Comparison of ENCODE assay signal across 17 cellular contexts in the genomic region with DNA sequence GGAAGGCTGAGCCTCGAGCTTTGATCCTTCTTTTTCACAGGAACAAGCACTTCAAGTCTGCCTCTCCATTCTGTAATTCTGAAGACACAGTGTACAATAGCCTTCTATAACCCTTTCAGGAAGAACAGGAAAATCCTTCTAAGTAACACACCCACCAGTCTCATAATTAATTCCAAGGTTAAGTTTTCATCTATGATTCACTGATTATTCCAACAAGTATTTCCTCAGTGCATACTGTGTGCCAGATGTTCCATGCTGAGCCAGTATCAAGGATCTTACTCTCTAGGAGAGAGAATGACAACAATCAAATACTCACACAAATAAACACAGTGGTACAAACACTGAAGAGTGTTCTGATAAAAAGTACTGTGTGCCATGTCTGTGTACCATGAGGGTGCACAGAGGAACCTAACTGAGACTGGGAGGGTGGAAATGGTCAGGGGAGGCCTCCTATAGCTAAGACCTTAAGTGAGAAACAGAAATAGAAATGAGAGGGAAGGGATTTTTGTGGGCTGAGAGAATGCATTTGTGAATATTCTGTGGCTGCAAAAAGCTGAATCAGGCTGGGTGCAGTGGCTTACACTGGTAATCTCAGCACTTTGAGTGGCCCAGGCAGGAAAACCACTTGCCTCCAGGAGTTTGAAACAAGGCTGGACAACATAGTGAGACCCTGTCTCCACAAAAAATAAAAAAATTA. TPM values are rescaled to one million over a fixed set of nuclear protein-coding genes. Genes with fewer than 3 reads are reported as not detected.
DNase-seq lines count a peak whose midpoint lies in the region; ATAC-seq, FAIRE-seq and TF ChIP-seq lines count a peak whose summit lies in the region.
"Had no signal": no experiment of that assay in that cellular context is flagged by ENCODE, and none has a peak within 500 bp of the region (broad histone marks: within the 10 kb centered on the region; RNA-seq: fewer than 3 reads in every experiment).

No MANE protein-coding gene starts in this region.

- intact Hi-C loops in K562 (cut with micrococcal nuclease), result no loop called here
- intact Hi-C loops in transverse colon (cut with DNase I; ENCODE audit: low total_unique reads), result no loop called here
- intact Hi-C loops in activated T-helper 2 cell treated with anti-CD3 and anti-CD28 coated beads, Interferon-gamma antibody, Interleukin-2, Interleukin-4, amounts not matched to agents 10 μg/mL and 5 μg/mL and 100 μg/mL, durations not matched to agents 14 hours and 24 hours and 36 hours (cut with micrococcal nuclease), result no loop called here

- peak; percentile 42 for DNase-seq in HFFc6
- DNase-seq in K562 (ENCODE audit: extremely low read depth in 1 of 4, low spot score in 3 of 4), result no peak
- DNase-seq in fibroblast of villous mesenchyme (ENCODE audit: low read depth), result peak; percentile 36
- DNase-seq in transverse colon, result no peak
- DNase-seq in activated T-helper 2 cell treated with anti-CD3 and anti-CD28 coated beads, Interferon-gamma antibody, Interleukin-2, Interleukin-4, amounts not matched to agents 10 μg/mL and 5 μg/mL and 100 μg/mL, durations not matched to agents 14 hours and 24 hours and 36 hours (ENCODE audit: low spot score), result no peak
- DNase-seq in DMS153 (lab: John Stamatoyannopoulos, UW), result no peak
- no peak for DNase-seq in UCSD-AML1 (lab: John Stamatoyannopoulos, UW; ENCODE audit: unreplicated experiment)
- DNase-seq: activated CD4-positive, alpha-beta T cell treated with anti-CD3 and anti-CD28 coated beads, Interleukin-2, amount 50 U/mL, for 48 hours; activated naive CD4-positive, alpha-beta T cell treated with anti-CD3 and anti-CD28 coated beads, Interleukin-2, amount 50 U/mL, for 16 hours; activated T-cell treated with anti-CD3 and anti-CD28 coated beads, Interleukin-2, amount 50 U/mL, for 1 hour; C1 segment of cervical spinal cord; NCI-H1436; NK-92 treated with Interleukin-12 subunit alpha and Interleukin-12 subunit beta, amount 100 ng/mL, for 24 hours; spleen had no signal

- peak overlapping the region; percentile 57 for H3K27ac Mint-ChIP-seq in HFFc6
- H3K27ac Mint-ChIP-seq in activated T-helper 2 cell treated with anti-CD3 and anti-CD28 coated beads, Interferon-gamma antibody, Interleukin-2, Interleukin-4, amounts not matched to agents 10 μg/mL and 5 μg/mL and 100 μg/mL, durations not matched to agents 14 hours and 24 hours and 36 hours, result no peak overlapping the region
- H3K27ac Mint-ChIP-seq: GM23338; natural killer cell treated with Interleukin-12 subunit alpha and Interleukin-12 subunit beta and Interleukin-15 and Interleukin-18, amount 100 ng/mL, for 72 hours had no signal

- no TSS peak for BruUV-seq in K562 (replicated peaks; lab: Mats Ljungman, UMichigan)

- H3K27me3 Mint-ChIP-seq in HFFc6 (ENCODE audit: insufficient read depth), result peaks cover 34% of the 10 kb centered on the region
- H3K27me3 Mint-ChIP-seq in activated T-helper 2 cell treated with anti-CD3 and anti-CD28 coated beads, Interferon-gamma antibody, Interleukin-2, Interleukin-4, amounts not matched to agents 10 μg/mL and 5 μg/mL and 100 μg/mL, durations not matched to agents 14 hours and 24 hours and 36 hours (ENCODE audit: low read depth), result peaks cover 67% of the 10 kb centered on the region

- ATAC-seq in K562, result no peak
- ATAC-seq: GM23338; natural killer cell treated with Interleukin-12 subunit alpha and Interleukin-12 subunit beta and Interleukin-15 and Interleukin-18, amount 100 ng/mL, for 72 hours had no signal

- H3K79me2 ChIP-seq in K562 (ENCODE audit: control insufficient read depth, insufficient read depth, low read length), result no peaks in the 10 kb centered on the region

- no peaks in the 10 kb centered on the region for H4K20me1 ChIP-seq in K562 (replicated peaks; ENCODE audit: control insufficient read depth, insufficient read depth, low read length)

- H3K36me3 Mint-ChIP-seq in HFFc6 (ENCODE audit: low read depth), result no peaks in the 10 kb centered on the region
- H3K36me3 Mint-ChIP-seq in activated T-helper 2 cell treated with anti-CD3 and anti-CD28 coated beads, Interferon-gamma antibody, Interleukin-2, Interleukin-4, amounts not matched to agents 10 μg/mL and 5 μg/mL and 100 μg/mL, durations not matched to agents 14 hours and 24 hours and 36 hours (ENCODE audit: low read depth), result no peaks in the 10 kb centered on the region
- H3K36me3 Mint-ChIP-seq: natural killer cell treated with Interleukin-12 subunit alpha and Interleukin-12 subunit beta and Interleukin-15 and Interleukin-18, amount 100 ng/mL, for 72 hours had no signal

- CTCF ChIA-PET in K562 (lab: Yijun Ruan, JAX; ENCODE audit: low intra/inter-chr PET ratio), result no interaction called here

- no peak overlapping the region; the same call in 1 of the 2 replicates for H3K4me3 Mint-ChIP-seq in HFFc6
- H3K4me3 Mint-ChIP-seq in activated T-helper 2 cell treated with anti-CD3 and anti-CD28 coated beads, Interferon-gamma antibody, Interleukin-2, Interleukin-4, amounts not matched to agents 10 μg/mL and 5 μg/mL and 100 μg/mL, durations not matched to agents 14 hours and 24 hours and 36 hours (ENCODE audit: low read depth), result no peak overlapping the region
- H3K4me3 Mint-ChIP-seq: GM23338; natural killer cell treated with Interleukin-12 subunit alpha and Interleukin-12 subunit beta and Interleukin-15 and Interleukin-18, amount 100 ng/mL, for 72 hours had no signal

- H3K4me1 Mint-ChIP-seq in HFFc6 (ENCODE audit: low read depth), result peaks cover 17% of the 10 kb centered on the region
- H3K4me1 Mint-ChIP-seq in activated T-helper 2 cell treated with anti-CD3 and anti-CD28 coated beads, Interferon-gamma antibody, Interleukin-2, Interleukin-4, amounts not matched to agents 10 μg/mL and 5 μg/mL and 100 μg/mL, durations not matched to agents 14 hours and 24 hours and 36 hours (ENCODE audit: low read depth), result no peaks in the 10 kb centered on the region

- TF ChIP-seq CTCF in HFFc6 (IDR thresholded peaks at IDR 0.05) (no peak), K562 (IDR thresholded peaks at IDR 0.05 in 2 of 3, conservative IDR thresholded peaks at IDR 0.05 in 1 of 3; ENCODE audit: insufficient read depth in 2 of 3, low read depth in 1 of 3, low read length in 3 of 3) (no peak), fibroblast of villous mesenchyme (IDR thresholded peaks at IDR 0.05; ENCODE audit: insufficient read depth, low read depth, low read length) (no peak), transverse colon (IDR thresholded peaks at IDR 0.05) (no peak)

- H3K27me3 ChIP-seq in K562 (ENCODE audit: control insufficient read depth in 2 of 2, insufficient read depth in 2 of 2, low read length in 2 of 2) (peaks cover 2 to 8% of the 10 kb centered on the region in 2 experiments; a peak in 1 of 5 replicates), transverse colon (peaks cover 53% of the 10 kb centered on the region)

- in situ Hi-C loops in K562 (cut with MboI), result loop anchor here (10.0 kb wide), 2 partner anchors 215 to 285 kb away; no protein-coding TSS in a partner anchor
- in situ Hi-C loops in transverse colon (cut with MboI; ENCODE audit: low pct_ligation_motif_present in 1 of 4, low pct_unique_long_range_greater_than_20kb in 1 of 4, low sequenced_read_pairs in 3 of 4), result no loop called here

- POLR2A ChIA-PET in K562 (lab: Yijun Ruan, JAX), result no interaction called here

- no peak overlapping the region for H2AFZ ChIP-seq in K562 (ENCODE audit: low read depth, low read length)
- H2AFZ ChIP-seq: GM23338 had no signal

- 0 out of 2 replicates have a peak overlapping the region, but pooled peaks have one; percentile 1 for H3K4me2 ChIP-seq in K562 (ENCODE audit: insufficient read depth, low read length)
- H3K4me2 ChIP-seq: GM23338 had no signal

- no peaks in the 10 kb centered on the region for H3K9me3 ChIP-seq in K562 (replicated peaks; ENCODE audit: control insufficient read depth, insufficient read depth, low read depth, low read length)
- no peaks in the 10 kb centered on the region for H3K9me3 ChIP-seq in transverse colon
- H3K9me3 ChIP-seq: spleen had no signal

- no peak overlapping the region for H3K4me3 ChIP-seq in K562
- no peak overlapping the region for H3K4me3 ChIP-seq in fibroblast of villous mesenchyme (ENCODE audit: low read depth, low read length)
- no peak overlapping the region for H3K4me3 ChIP-seq in transverse colon
- H3K4me3 ChIP-seq: GM23338, lung, spleen had no signal

- H3K9me3 Mint-ChIP-seq in HFFc6, result no peaks in the 10 kb centered on the region
- H3K9me3 Mint-ChIP-seq in activated T-helper 2 cell treated with anti-CD3 and anti-CD28 coated beads, Interferon-gamma antibody, Interleukin-2, Interleukin-4, amounts not matched to agents 10 μg/mL and 5 μg/mL and 100 μg/mL, durations not matched to agents 14 hours and 24 hours and 36 hours, result no peaks in the 10 kb centered on the region
- H3K9me3 Mint-ChIP-seq: natural killer cell treated with Interleukin-12 subunit alpha and Interleukin-12 subunit beta and Interleukin-15 and Interleukin-18, amount 100 ng/mL, for 72 hours had no signal

- FAIRE-seq in K562 (lab: Jason Lieb, UNC), result no peak

- no peak overlapping the region for H3K9ac ChIP-seq in K562 (ENCODE audit: insufficient read depth in 1 of 2, low read depth in 2 of 2, low read length in 2 of 2)

- no peaks in the 10 kb centered on the region for H3K36me3 ChIP-seq in K562 (ENCODE audit: control insufficient read depth, insufficient read depth, low read length)
- H3K36me3 ChIP-seq in transverse colon, result no peaks in the 10 kb centered on the region
- H3K36me3 ChIP-seq: spleen had no signal

- H3K9me1 ChIP-seq in K562 (ENCODE audit: control insufficient read depth, insufficient read depth, low read length), result no peaks in the 10 kb centered on the region

- TF ChIP-seq POLR2A in K562 (conservative IDR thresholded peaks at IDR 0.05) (no peak), transverse colon (IDR thresholded peaks at IDR 0.05) (no peak)

- H3K27ac ChIP-seq in K562 (ENCODE audit: extremely low read depth, low read depth, low read length) (no peak overlapping the region), transverse colon (no peak overlapping the region)
- H3K27ac ChIP-seq: spleen had no signal

- no peak for TF ChIP-seq RAD21 in K562 (CRISPR knock-in tag; conservative IDR thresholded peaks at IDR 0.05 in 1 of 2, IDR thresholded peaks at IDR 0.05 in 1 of 2)

- TF ChIP-seq EP300 in K562 (IDR thresholded peaks at IDR 0.05; ENCODE audit: low read length), result no peak
- TF ChIP-seq EP300 in transverse colon (IDR thresholded peaks at IDR 0.05; ENCODE audit: low read depth), result no peak

- H3K4me1 ChIP-seq in K562 (replicated peaks in 1 of 2; ENCODE audit: control insufficient read depth in 2 of 2, insufficient read depth in 2 of 2, low read length in 2 of 2) (peaks cover 0 to 3% of the 10 kb centered on the region in 2 experiments; a peak in 2 of 5 replicates), transverse colon (no peaks in the 10 kb centered on the region)
- H3K4me1 ChIP-seq: spleen had no signal

- WGBS in K562 (ENCODE audit: insufficient coverage, low coverage, missing lambda C conversion rate), result 0% methylated on average over 1 of the region's 1 CpG
- 8 to 25% methylated on average over 1 of the region's 1 CpG for whole genome bisulfite sequencing in transverse colon (ENCODE audit: low coverage in 1 of 2), 2 donors

RNA-seq across cellular contexts. Expression of gene MTLN, which starts 7.3 kb away (rescaled TPM):
- 10 to 100 TPM; 82.5 to 99.2 (median 89.9) TPM for total RNA-seq in HFFc6 (2021; fragmentation: NEBNext Ultra II Directional; extraction: Animal tissue kit (Norgen Biotek cat#: 25700))
- 2.4 and 11.8 TPM in 2 replicates for total RNA-seq in K562 (2011; cell fraction: chromatin; rRNA removed; ENCODE audit: low replicate concordance)
- 42.1 and 47.7 TPM in 2 replicates for total RNA-seq in K562 (2011; cell fraction: nucleolus; rRNA removed)
- total RNA-seq in K562 (2011; cell fraction: nucleoplasm; rRNA removed), result 22.4 and 31.6 TPM in 2 replicates
- total RNA-seq in K562 (2014; rRNA removed), result 76.0 and 97.6 TPM in 2 replicates
- 7.5 and 10.5 TPM in 2 replicates for total RNA-seq in K562 (2014; rRNA removed; fragmentation: Illumina TruSeq; extraction: Trizol)
- total RNA-seq in K562 (2015; rRNA removed; fragmentation: Illumina TruSeq; extraction: Trizol), result 39.4 and 39.7 TPM in 2 replicates
- 41.3 and 50.2 TPM in 2 replicates for total RNA-seq in K562 (2021)
- 33.9 and 34.1 TPM in 2 replicates for polyA plus RNA-seq in K562 (2011; rRNA removed)
- 26.9 and 72.5 TPM in 2 replicates for polyA plus RNA-seq in K562 (2011; cell fraction: cytosol; rRNA removed)
- 44.3 and 46.5 TPM in 2 replicates for polyA plus RNA-seq in K562 (2011; cell fraction: nucleus; rRNA removed)
- polyA plus RNA-seq in K562 (2012), result 46.6 and 50.2 TPM in 2 replicates
- polyA plus RNA-seq in K562 (2014; fragmentation: Illumina TruSeq; extraction: Trizol), result 7.3 and 32.2 TPM in 2 replicates
- polyA plus RNA-seq in K562 (2014; fragmentation: Nextera tagmentation; extraction: Ambion mirVana), result 10 to 100 TPM; 25.3 to 51.2 TPM
- polyA plus RNA-seq in K562 (2014; rRNA removed), result 109 and 129 TPM in 2 replicates
- polyA minus RNA-seq in K562 (2011; rRNA and poly(A)+ RNA removed), result 3.4 and 7.2 TPM in 2 replicates
- 4.1 and 6.4 TPM in 2 replicates for polyA minus RNA-seq in K562 (2011; cell fraction: cytosol; rRNA and poly(A)+ RNA removed)
- 24.5 and 25.0 TPM in 2 replicates for polyA minus RNA-seq in K562 (2011; cell fraction: nucleus; rRNA and poly(A)+ RNA removed)
- total RNA-seq in fibroblast of villous mesenchyme, result 45.8 and 75.7 TPM in 2 replicates
- total RNA-seq in transverse colon, result 100 to 1,000 TPM in 2 of 4 donors, 10 to 100 TPM in 2; 56.1 to 123 (median 99.1) TPM
- 59.8 and 72.8 TPM in 2 replicates for total RNA-seq in activated T-helper 2 cell treated with anti-CD3 and anti-CD28 coated beads, Interferon-gamma antibody, Interleukin-2, Interleukin-4, amounts not matched to agents 10 μg/mL and 5 μg/mL and 100 μg/mL, durations not matched to agents 14 hours and 24 hours and 36 hours

RNA-seq across cellular contexts. Expression of gene NPHP1, which starts 14.8 kb away (rescaled TPM):
- total RNA-seq in HFFc6 (2021; fragmentation: NEBNext Ultra II Directional; extraction: Animal tissue kit (Norgen Biotek cat#: 25700)), result 1 to 10 TPM; 5.5 to 8.7 (median 6.3) TPM
- not detected in 2 replicates for total RNA-seq in K562 (2011; cell fraction: chromatin; rRNA removed; ENCODE audit: low replicate concordance)
- not detected in 2 replicates for total RNA-seq in K562 (2011; cell fraction: nucleolus; rRNA removed)
- not detected in 2 replicates for total RNA-seq in K562 (2011; cell fraction: nucleoplasm; rRNA removed)
- total RNA-seq in K562 (2014; rRNA removed) (0.32 TPM in 1 of 2 replicates, not detected in the other), K562 (2014; rRNA removed; fragmentation: Illumina TruSeq; extraction: Trizol) (not detected in 2 replicates), K562 (2015; rRNA removed; fragmentation: Illumina TruSeq; extraction: Trizol) (not detected in 2 replicates), K562 (2021) (not detected in 2 replicates), fibroblast of villous mesenchyme (4.3 and 4.8 TPM in 2 replicates), transverse colon (under 1 TPM in 3 of 4 donors, not detected in 1; 0.55 to 0.95 (median 0.60) TPM)
- polyA plus RNA-seq in K562 (2011; rRNA removed) (0.11 and 0.15 TPM in 2 replicates), K562 (2014; fragmentation: Illumina TruSeq; extraction: Trizol) (not detected in 2 replicates), K562 (2014; fragmentation: Nextera tagmentation; extraction: Ambion mirVana) (under 1 TPM; 0.14 to 0.27 TPM), K562 (2014; rRNA removed) (not detected in 2 replicates)
- 0.03 and 0.07 TPM in 2 replicates for polyA plus RNA-seq in K562 (2011; cell fraction: cytosol; rRNA removed)
- 0.01 TPM in 1 of 2 replicates, not detected in the other for polyA plus RNA-seq in K562 (2011; cell fraction: nucleus; rRNA removed)
- 0.03 and 0.04 TPM in 2 replicates for polyA plus RNA-seq in K562 (2012)
- not detected in 2 replicates for polyA minus RNA-seq in K562 (2011; rRNA and poly(A)+ RNA removed)
- not detected in 2 replicates for polyA minus RNA-seq in K562 (2011; cell fraction: cytosol; rRNA and poly(A)+ RNA removed)
- polyA minus RNA-seq in K562 (2011; cell fraction: nucleus; rRNA and poly(A)+ RNA removed), result not detected in 2 replicates
- total RNA-seq in activated T-helper 2 cell treated with anti-CD3 and anti-CD28 coated beads, Interferon-gamma antibody, Interleukin-2, Interleukin-4, amounts not matched to agents 10 μg/mL and 5 μg/mL and 100 μg/mL, durations not matched to agents 14 hours and 24 hours and 36 hours, result 1.0 and 2.2 TPM in 2 replicates

Comparison
In these comparisons a context has a peak if more than half of its experiments do, and no peak if none do; other contexts are left out.
1. DNase-seq: peak in HFFc6 (single experiment) and fibroblast of villous mesenchyme (single experiment); none in K562 (0 of 4), transverse colon (single experiment), activated T-helper 2 cell treated with anti-CD3 and anti-CD28 coated beads, Interferon-gamma antibody, Interleukin-2, Interleukin-4, amounts not matched to agents 10 μg/mL and 5 μg/mL and 100 μg/mL, durations not matched to agents 14 hours and 24 hours and 36 hours (single experiment), DMS153 (single experiment) and UCSD-AML1 (single experiment).